Comparison of ENCODE assay signal across 2 cellular contexts in the genomic region with DNA sequence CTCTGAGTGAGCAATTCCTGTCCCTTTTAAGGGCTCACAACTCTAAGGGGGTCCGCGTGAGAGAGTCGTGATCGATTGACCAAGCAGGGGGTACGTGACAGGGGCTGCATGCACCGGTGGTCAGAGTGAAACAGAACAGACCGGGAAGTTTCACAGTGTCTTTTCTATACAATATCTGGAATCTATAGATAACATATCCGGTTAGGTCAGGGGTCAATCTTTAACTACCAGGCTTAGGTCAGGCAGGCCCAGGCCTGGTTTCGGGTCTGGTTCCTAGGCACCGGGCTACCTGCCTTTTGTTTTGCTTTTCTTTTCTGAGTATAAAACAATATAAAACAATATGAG. TPM values are rescaled to one million over a fixed set of nuclear protein-coding genes. Genes with fewer than 3 reads are reported as not detected.
"Had no signal": no experiment of that assay in that cellular context is flagged by ENCODE, and none has a peak within 500 bp of the region (broad histone marks: within the 10 kb centered on the region; RNA-seq: fewer than 3 reads in every experiment).

No MANE protein-coding gene starts in this region.

RNA-seq across cellular contexts. Expression of gene MYO3B, which starts 35.3 kb away (rescaled TPM):
- total RNA-seq: dermis microvascular lymphatic vessel endothelial cell had no signal
- polyA plus RNA-seq: naive thymus-derived CD4-positive, alpha-beta T cell had no signal
